1 cellular context compared by ENCODE assay signal in genomic region chr21:46152939-46153258, GRCh38.
TF ChIP-seq lines count a peak whose summit lies in the region.

No MANE protein-coding gene starts in this region.

TF ChIP-seq in HCT116, 20 proteins besides CTCF, POLR2A, EP300 and RAD21 (continued from another document):
- no peak for TF ChIP-seq REST (IDR thresholded peaks at IDR 0.05; ENCODE audit: low read depth)
